In genomic region chr1:27033059-27033746, GRCh38 we compare ENCODE assay signal across 19 cellular contexts. TPM values are rescaled to one million over a fixed set of nuclear protein-coding genes. Genes with fewer than 3 reads are reported as not detected.
A peak's percentile ranks its signal among the peaks of the same experiment; 100 is the strongest.
DNase-seq lines count a peak whose midpoint lies in the region; ATAC-seq, FAIRE-seq and TF ChIP-seq lines count a peak whose summit lies in the region.
"Had no signal": no experiment of that assay in that cellular context is flagged by ENCODE, and none has a peak within 500 bp of the region (broad histone marks: within the 10 kb centered on the region; RNA-seq: fewer than 3 reads in every experiment).

No MANE protein-coding gene starts in this region.

- DNase-seq in MCF 10A (ENCODE audit: unreplicated experiment) (peak; percentile 24), left lung (peak in 1 of 2 donors; percentile 54), small intestine (peak; percentile 83), T-helper 2 cell (no peak), AML-193 (lab: John Stamatoyannopoulos, UW) (no peak)
- DNase-seq in activated CD4-positive, alpha-beta memory T cell treated with anti-CD3 and anti-CD28 coated beads for 36 hours = no peak
- DNase-seq: activated CD4-positive, CD25-positive, alpha-beta regulatory T cell; activated CD8-positive, alpha-beta memory T cell treated with anti-CD3 and anti-CD28 coated beads, Interleukin-2, amount 50 U/mL, for 4 hours; activated naive CD4-positive, alpha-beta T cell treated with anti-CD3 and anti-CD28 coated beads, Interleukin-2, amount 50 U/mL, for 16 hours; caudate nucleus; EL; head of caudate nucleus; NCI-H1417; stimulated activated CD4-positive, alpha-beta T cell treated with anti-CD3 and anti-CD28 coated beads, Interleukin-15, amount 100 ng/mL, for 24 hours had no signal

- peaks cover 15% of the 10 kb centered on the region for H3K4me1 Mint-ChIP-seq in MCF 10A (ENCODE audit: insufficient read depth, unreplicated experiment)
- H3K4me1 Mint-ChIP-seq in activated CD4-positive, alpha-beta memory T cell treated with anti-CD3 and anti-CD28 coated beads for 36 hours (ENCODE audit: low read depth) = no peaks in the 10 kb centered on the region

- TF ChIP-seq CTCF in HEK293 (tag by site-specific recombination; IDR thresholded peaks at IDR 0.05) = no peak
- no peak for TF ChIP-seq CTCF in MCF 10A (IDR thresholded peaks at IDR 0.05; ENCODE audit: unreplicated experiment)
- TF ChIP-seq CTCF in left lung (IDR thresholded peaks at IDR 0.05) = no peak

- H3K27ac ChIP-seq in HEK293 (ENCODE audit: extremely low read depth, low read depth, low read length) = no peak overlapping the region
- H3K27ac ChIP-seq in left lung = peak overlapping the region; percentile 50 to 62
- H3K27ac ChIP-seq in small intestine (ENCODE audit: low read depth in 1 of 2, low read length in 1 of 2) = peak overlapping the region; percentile 42 to 55
- H3K27ac ChIP-seq: PC-9 had no signal

- POLR2A ChIA-PET in HEK293 (lab: Yijun Ruan, JAX) (interaction anchor here (0.5 to 1.1 kb wide), 3 partner anchors 19 to 268 kb away, joined by 3 to 5 read pairs (median 3); partner anchors contain the start of gene TENT5B), MCF 10A (lab: Yijun Ruan, JAX) (interaction anchor here (1.0 to 11.5 kb wide), 8 partner anchors 10 to 65 kb away, joined by 3 to 160 read pairs (median 6); partner anchors contain the start of genes TENT5B and TRNP1)
- POLR2A ChIA-PET in activated CD4-positive, alpha-beta memory T cell treated with anti-CD3 and anti-CD28 coated beads for 36 hours (lab: Charles Lee) = no interaction called here

- H3K36me3 Mint-ChIP-seq in MCF 10A (ENCODE audit: insufficient read depth, unreplicated experiment) = no peaks in the 10 kb centered on the region
- no peaks in the 10 kb centered on the region for H3K36me3 Mint-ChIP-seq in activated CD4-positive, alpha-beta memory T cell treated with anti-CD3 and anti-CD28 coated beads for 36 hours
- H3K36me3 Mint-ChIP-seq: IgD-negative memory B cell had no signal

- no peaks in the 10 kb centered on the region for H3K9me3 Mint-ChIP-seq in MCF 10A (ENCODE audit: unreplicated experiment)
- no peaks in the 10 kb centered on the region for H3K9me3 Mint-ChIP-seq in activated CD4-positive, alpha-beta memory T cell treated with anti-CD3 and anti-CD28 coated beads for 36 hours
- H3K9me3 Mint-ChIP-seq: IgD-negative memory B cell had no signal

- intact Hi-C loops in MCF 10A (cut with micrococcal nuclease) = no loop called here
- intact Hi-C loops in left lung (cut with DNase I) = no loop called here
- intact Hi-C loops in activated CD4-positive, alpha-beta memory T cell treated with anti-CD3 and anti-CD28 coated beads for 36 hours (cut with micrococcal nuclease) = no loop called here

- H3K27ac Mint-ChIP-seq in MCF 10A (ENCODE audit: low read depth, unreplicated experiment) = peak overlapping the region; percentile 78
- no peak overlapping the region for H3K27ac Mint-ChIP-seq in activated CD4-positive, alpha-beta memory T cell treated with anti-CD3 and anti-CD28 coated beads for 36 hours
- H3K27ac Mint-ChIP-seq: IgD-negative memory B cell had no signal

- no TSS peak for BruUV-seq in MCF 10A (replicated peaks; lab: Mats Ljungman, UMichigan)

- no peaks in the 10 kb centered on the region for H3K27me3 Mint-ChIP-seq in MCF 10A (ENCODE audit: insufficient read depth, unreplicated experiment)
- no peaks in the 10 kb centered on the region for H3K27me3 Mint-ChIP-seq in activated CD4-positive, alpha-beta memory T cell treated with anti-CD3 and anti-CD28 coated beads for 36 hours

- CTCF ChIA-PET in HEK293 (lab: Yijun Ruan, JAX) (interaction anchor here (0.6 to 6.9 kb wide), 3 partner anchors 12 to 63 kb away, joined by 3 to 74 read pairs (median 5); no protein-coding TSS in a partner anchor), MCF 10A (lab: Yijun Ruan, JAX) (interaction anchor here (0.5 to 7.5 kb wide), 12 partner anchors 10 to 689 kb away, joined by 3 to 58 read pairs (median 4); no protein-coding TSS in a partner anchor)
- CTCF ChIA-PET in activated CD4-positive, alpha-beta memory T cell treated with anti-CD3 and anti-CD28 coated beads for 36 hours (lab: Charles Lee) = interaction anchor here (0.7 to 2.9 kb wide), 2 partner anchors 13 to 35 kb away, joined by 3 to 24 read pairs; no protein-coding TSS in a partner anchor

- ATAC-seq in left lung = peak; percentile 67
- no peak for ATAC-seq in GM19351 (IDR thresholded peaks at IDR 0.05; ENCODE audit: unreplicated experiment)

- H3K27me3 ChIP-seq in left lung = no peaks in the 10 kb centered on the region
- no peaks in the 10 kb centered on the region for H3K27me3 ChIP-seq in small intestine (ENCODE audit: control insufficient read depth in 2 of 2, insufficient read depth in 2 of 2, low read length in 2 of 2)

- no peaks in the 10 kb centered on the region for H3K36me3 ChIP-seq in HEK293 (ENCODE audit: control insufficient read depth in 2 of 2, insufficient read depth in 1 of 2, low read length in 2 of 2)
- no peaks in the 10 kb centered on the region for H3K36me3 ChIP-seq in left lung
- no peaks in the 10 kb centered on the region for H3K36me3 ChIP-seq in small intestine (ENCODE audit: control insufficient read depth in 2 of 2, insufficient read depth in 2 of 2, low read length in 2 of 2)

- WGBS in small intestine, 3 donors = 21 to 61% (median 41%) methylated on average over 7 of the region's 7 CpGs

- H3K4me3 ChIP-seq in HEK293 (ENCODE audit: low read depth, low read length) = no peak overlapping the region
- H3K4me3 ChIP-seq in left lung = no peak overlapping the region
- no peak overlapping the region for H3K4me3 ChIP-seq in small intestine (ENCODE audit: low read depth in 1 of 2, low read length in 2 of 2)
- H3K4me3 ChIP-seq: PC-9 had no signal

- H3K9me3 ChIP-seq in HEK293 (ENCODE audit: control insufficient read depth, insufficient read depth, low read depth, low read length) (no peaks in the 10 kb centered on the region), left lung (no peaks in the 10 kb centered on the region), small intestine (ENCODE audit: control insufficient read depth, low read depth) (no peaks in the 10 kb centered on the region)

- H3K4me1 ChIP-seq in HEK293 (ENCODE audit: control insufficient read depth, insufficient read depth, low read length) (no peaks in the 10 kb centered on the region), left lung (peaks cover 18 to 27% of the 10 kb centered on the region in 2 donors), small intestine (ENCODE audit: control insufficient read depth in 2 of 2, insufficient read depth in 1 of 2, low read depth in 1 of 2, low read length in 1 of 2) (peaks cover 0 to 2% of the 10 kb centered on the region in 2 donors)

- H3K4me3 Mint-ChIP-seq in MCF 10A (ENCODE audit: unreplicated experiment) = no peak overlapping the region
- H3K4me3 Mint-ChIP-seq in activated CD4-positive, alpha-beta memory T cell treated with anti-CD3 and anti-CD28 coated beads for 36 hours = no peak overlapping the region
- H3K4me3 Mint-ChIP-seq: IgD-negative memory B cell had no signal

- FAIRE-seq in small intestine (lab: Jason Lieb, UNC) = no peak
- FAIRE-seq: GM12892 had no signal

TF ChIP-seq in HEK293, 187 proteins besides CTCF, POLR2A, EP300 and RAD21:
- no peak for TF ChIP-seq ZNF707 (tag by site-specific recombination; IDR thresholded peaks at IDR 0.05)
- TF ChIP-seq ZBTB8A (tag by site-specific recombination; IDR thresholded peaks at IDR 0.05) = peak; percentile 45; the same call in 1 of the 2 replicates
- TF ChIP-seq BCL11A (tag by site-specific recombination; IDR thresholded peaks at IDR 0.05; ENCODE audit: low read depth) = no peak
- peak; percentile 10; the same call in 1 of the 2 replicates for TF ChIP-seq KLF17 (tag by site-specific recombination; IDR thresholded peaks at IDR 0.05)
- TF ChIP-seq ZNF514 (tag by site-specific recombination; IDR thresholded peaks at IDR 0.05) = no peak
- TF ChIP-seq ZNF341 (tag by site-specific recombination; IDR thresholded peaks at IDR 0.05; ENCODE audit: low read depth) = no peak
- TF ChIP-seq ELK4 (IDR thresholded peaks at IDR 0.05; ENCODE audit: borderline replicate concordance, low read depth, low read length) = no peak
- no peak for TF ChIP-seq HOXA7 (CRISPR knock-in tag; IDR thresholded peaks at IDR 0.05; ENCODE audit: borderline replicate concordance)
- no peak for TF ChIP-seq ZBTB48 (tag by site-specific recombination; IDR thresholded peaks at IDR 0.05)

RNA-seq across cellular contexts. Expression of gene TENT5B, which starts 20.6 kb away (rescaled TPM):
- total RNA-seq in MCF 10A (2022) = 27.8 and 33.7 TPM in 2 replicates
- total RNA-seq in left lung = 10 to 100 TPM; 22.9 to 27.3 TPM
- polyA plus RNA-seq in small intestine = 1 to 10 TPM in 1 of 3 donors, under 1 TPM in 2; 0.27 to 3.9 (median 0.45) TPM
- not detected for total RNA-seq in activated CD4-positive, alpha-beta memory T cell treated with anti-CD3 and anti-CD28 coated beads for 36 hours
- polyA plus RNA-seq: IgD-negative memory B cell had no signal

RNA-seq across cellular contexts. Expression of gene TRNP1, which starts 39.7 kb away (rescaled TPM):
- total RNA-seq in MCF 10A (2022) (56.3 and 59.2 TPM in 2 replicates), left lung (10 to 100 TPM; 23.4 to 27.7 TPM)
- 10 to 100 TPM; 10.8 to 15.6 (median 12.7) TPM for polyA plus RNA-seq in small intestine
- total RNA-seq in activated CD4-positive, alpha-beta memory T cell treated with anti-CD3 and anti-CD28 coated beads for 36 hours = under 1 TPM; 0.19 to 0.53 TPM
- polyA plus RNA-seq: IgD-negative memory B cell had no signal

Comparison
In these comparisons a context has a peak if more than half of its experiments do, and no peak if none do; other contexts are left out.
1. DNase-seq: peak in MCF 10A (single experiment) and small intestine (single experiment); none in activated CD4-positive, alpha-beta memory T cell treated with anti-CD3 and anti-CD28 coated beads for 36 hours (single experiment), T-helper 2 cell (0 of 5) and AML-193 (0 of 2).
2. RNA of gene TENT5B, which starts 20.6 kb away (total RNA-seq): 27.8 to 33.7 TPM in MCF 10A and 22.9 to 27.3 TPM in left lung; not detected in activated CD4-positive, alpha-beta memory T cell treated with anti-CD3 and anti-CD28 coated beads for 36 hours; every median in the first group is over 10 times any median in the second.
3. RNA of gene TRNP1, which starts 39.7 kb away (total RNA-seq): 56.3 to 59.2 TPM in MCF 10A and 23.4 to 27.7 TPM in left lung; 0.19 to 0.53 TPM in activated CD4-positive, alpha-beta memory T cell treated with anti-CD3 and anti-CD28 coated beads for 36 hours; every median in the first group is over 10 times any median in the second.